8 cellular contexts compared by ENCODE assay signal in genomic region chr14:53216888-53217282, GRCh38.
DNase-seq lines count a peak whose midpoint lies in the region; ATAC-seq and TF ChIP-seq lines count a peak whose summit lies in the region.
"Not testable (repeated sequence)": the region's sequence is repeated elsewhere in the genome, so short reads cannot be mapped to it uniquely, and the experiment has no call there.

No MANE protein-coding gene starts in this region.

- not testable (repeated sequence) for TF ChIP-seq CTCF in HFFc6 (IDR thresholded peaks at IDR 0.05); brain (conservative IDR thresholded peaks at IDR 0.05); heart left ventricle (IDR thresholded peaks at IDR 0.05)

- H3K27me3 ChIP-seq in BLaER1 treated with 17β-estradiol and CSF1 and Interleukin-3, amounts not matched to agents 10 nM and 100 nM; SJCRH30; heart left ventricle: not testable (repeated sequence)

- 94 to 100% (median 96%) methylated on average over 4 of the region's 4 CpGs for WGBS in heart left ventricle, 4 donors

- not testable (repeated sequence) for H3K27ac ChIP-seq in BLaER1 treated with 17β-estradiol and CSF1 and Interleukin-3, amounts not matched to agents 10 nM and 100 nM; heart left ventricle
- H3K27ac ChIP-seq in SJCRH30: peak overlapping the region; percentile 69; the same call in 1 of the 2 replicates

- H3K27ac Mint-ChIP-seq in HFFc6; activated T-cell treated with anti-CD3 and anti-CD28 coated beads, Interleukin-2, amount 50 U/mL, for 24 hours; natural killer cell treated with Interleukin-12 subunit alpha and Interleukin-12 subunit beta and Interleukin-15 and Interleukin-18, amount 100 ng/mL, for 72 hours; stimulated activated naive B cell treated with anti-CD40 and anti-IgM and Interleukin-4, amounts not matched to agents 10 μg/mL and 1 μg/mL and 100 μg/mL, for 72 hours: not testable (repeated sequence)
- H3K27ac Mint-ChIP-seq in brain: peak overlapping the region in 1 of 5 experiments; percentile 69

- not testable (repeated sequence) for H3K36me3 Mint-ChIP-seq in HFFc6 (ENCODE audit: low read depth); activated T-cell treated with anti-CD3 and anti-CD28 coated beads, Interleukin-2, amount 50 U/mL, for 24 hours (ENCODE audit: low read depth); brain; natural killer cell treated with Interleukin-12 subunit alpha and Interleukin-12 subunit beta and Interleukin-15 and Interleukin-18, amount 100 ng/mL, for 72 hours; stimulated activated naive B cell treated with anti-CD40 and anti-IgM and Interleukin-4, amounts not matched to agents 10 μg/mL and 1 μg/mL and 100 μg/mL, for 72 hours

- peaks cover 6 to 18% (median 10%) of the 10 kb centered on the region in 10 experiments; a peak in 17 of 20 replicates for H3K4me1 ChIP-seq in BLaER1 treated with 17β-estradiol and CSF1 and Interleukin-3, amounts not matched to agents 10 nM and 100 nM
- H3K4me1 ChIP-seq in SJCRH30: not testable (repeated sequence)
- peaks cover 0 to 10% (median 4%) of the 10 kb centered on the region in 12 donors for H3K4me1 ChIP-seq in heart left ventricle

- H3K4me3 Mint-ChIP-seq in HFFc6 (peak overlapping the region; percentile 74), brain (peak overlapping the region; percentile 75 to 87 (median 85))
- H3K4me3 Mint-ChIP-seq in activated T-cell treated with anti-CD3 and anti-CD28 coated beads, Interleukin-2, amount 50 U/mL, for 24 hours: peak overlapping the region; percentile 78
- H3K4me3 Mint-ChIP-seq in natural killer cell treated with Interleukin-12 subunit alpha and Interleukin-12 subunit beta and Interleukin-15 and Interleukin-18, amount 100 ng/mL, for 72 hours: peak overlapping the region; percentile 39
- H3K4me3 Mint-ChIP-seq in stimulated activated naive B cell treated with anti-CD40 and anti-IgM and Interleukin-4, amounts not matched to agents 10 μg/mL and 1 μg/mL and 100 μg/mL, for 72 hours: peak overlapping the region; percentile 88 to 91

- intact Hi-C loops in heart left ventricle (cut with DNase I): loop anchor here in 1 of 10 donors (10.0 kb wide), 1 partner anchor 68 kb away; no protein-coding TSS in a partner anchor

- not testable (repeated sequence) for H4K20me1 ChIP-seq in BLaER1 treated with 17β-estradiol and CSF1 and Interleukin-3, amounts not matched to agents 10 nM and 100 nM

- DNase-seq in HFFc6; SJCRH30; activated T-cell treated with anti-CD3 and anti-CD28 coated beads, Interleukin-2, amount 50 U/mL, for 24 hours; heart left ventricle; natural killer cell treated with Interleukin-12 subunit alpha and Interleukin-12 subunit beta and Interleukin-15 and Interleukin-18, amount 100 ng/mL, for 72 hours (ENCODE audit: low spot score); stimulated activated naive B cell treated with anti-CD40 and anti-IgM and Interleukin-4, amounts not matched to agents 10 μg/mL and 1 μg/mL and 100 μg/mL, for 72 hours: not testable (repeated sequence)

- not testable (repeated sequence) for H3K4me1 Mint-ChIP-seq in HFFc6 (ENCODE audit: low read depth); natural killer cell treated with Interleukin-12 subunit alpha and Interleukin-12 subunit beta and Interleukin-15 and Interleukin-18, amount 100 ng/mL, for 72 hours (ENCODE audit: low read depth in 2 of 2)
- H3K4me1 Mint-ChIP-seq in activated T-cell treated with anti-CD3 and anti-CD28 coated beads, Interleukin-2, amount 50 U/mL, for 24 hours (ENCODE audit: low read depth): peaks cover 11% of the 10 kb centered on the region
- H3K4me1 Mint-ChIP-seq in brain: peaks cover 17% of the 10 kb centered on the region
- peaks cover 6 to 13% of the 10 kb centered on the region in 2 donors for H3K4me1 Mint-ChIP-seq in stimulated activated naive B cell treated with anti-CD40 and anti-IgM and Interleukin-4, amounts not matched to agents 10 μg/mL and 1 μg/mL and 100 μg/mL, for 72 hours

- TF ChIP-seq POLR2A in heart left ventricle (IDR thresholded peaks at IDR 0.05): not testable (repeated sequence)

- peak overlapping the region; percentile 63 to 74 (median 70); a peak in 16 of 20 replicates for H3K4me3 ChIP-seq in BLaER1 treated with 17β-estradiol and CSF1 and Interleukin-3, amounts not matched to agents 10 nM and 100 nM
- H3K4me3 ChIP-seq in SJCRH30: peak overlapping the region; percentile 67
- H3K4me3 ChIP-seq in heart left ventricle: peak overlapping the region in 7 of 12 donors; percentile 61 to 81 (median 69)

- H3K36me3 ChIP-seq in BLaER1 treated with 17β-estradiol and CSF1 and Interleukin-3, amounts not matched to agents 10 nM and 100 nM; SJCRH30; heart left ventricle: not testable (repeated sequence)

- peak overlapping the region in 2 of 11 experiments; percentile 80 to 82; a peak in 5 of 22 replicates for H3K9ac ChIP-seq in BLaER1 treated with 17β-estradiol and CSF1 and Interleukin-3, amounts not matched to agents 10 nM and 100 nM

- peaks cover 0 to 12% (median 9%) of the 10 kb centered on the region in 11 experiments; a peak in 7 of 22 replicates for H3K9me3 ChIP-seq in BLaER1 treated with 17β-estradiol and CSF1 and Interleukin-3, amounts not matched to agents 10 nM and 100 nM (replicated peaks in 1 of 11)
- H3K9me3 ChIP-seq in SJCRH30 (replicated peaks); heart left ventricle: not testable (repeated sequence)

- not testable (repeated sequence) for ATAC-seq in heart left ventricle; natural killer cell treated with Interleukin-12 subunit alpha and Interleukin-12 subunit beta and Interleukin-15 and Interleukin-18, amount 100 ng/mL, for 72 hours; stimulated activated naive B cell treated with anti-CD40 and anti-IgM and Interleukin-4, amounts not matched to agents 10 μg/mL and 1 μg/mL and 100 μg/mL, for 72 hours (replicated peaks)

- H3K27me3 Mint-ChIP-seq in HFFc6 (ENCODE audit: insufficient read depth): peaks cover 17% of the 10 kb centered on the region; the same call in 1 of the 2 replicates
- H3K27me3 Mint-ChIP-seq in activated T-cell treated with anti-CD3 and anti-CD28 coated beads, Interleukin-2, amount 50 U/mL, for 24 hours; brain; natural killer cell treated with Interleukin-12 subunit alpha and Interleukin-12 subunit beta and Interleukin-15 and Interleukin-18, amount 100 ng/mL, for 72 hours; stimulated activated naive B cell treated with anti-CD40 and anti-IgM and Interleukin-4, amounts not matched to agents 10 μg/mL and 1 μg/mL and 100 μg/mL, for 72 hours: not testable (repeated sequence)

- not testable (repeated sequence) for H3K9me3 Mint-ChIP-seq in HFFc6; activated T-cell treated with anti-CD3 and anti-CD28 coated beads, Interleukin-2, amount 50 U/mL, for 24 hours; brain; natural killer cell treated with Interleukin-12 subunit alpha and Interleukin-12 subunit beta and Interleukin-15 and Interleukin-18, amount 100 ng/mL, for 72 hours; stimulated activated naive B cell treated with anti-CD40 and anti-IgM and Interleukin-4, amounts not matched to agents 10 μg/mL and 1 μg/mL and 100 μg/mL, for 72 hours

- H3K4me2 ChIP-seq in BLaER1 treated with 17β-estradiol and CSF1 and Interleukin-3, amounts not matched to agents 10 nM and 100 nM: peak overlapping the region in 9 of 11 experiments; percentile 69 to 93 (median 82); a peak in 13 of 22 replicates

Comparison
In these comparisons a context has a peak if more than half of its experiments do, and no peak if none do; other contexts are left out.
1. H3K4me3 Mint-ChIP-seq: peak in every context shown above with its lines; median percentile 90 in stimulated activated naive B cell treated with anti-CD40 and anti-IgM and Interleukin-4, amounts not matched to agents 10 μg/mL and 1 μg/mL and 100 μg/mL, for 72 hours; 85 in brain; 78 in activated T-cell treated with anti-CD3 and anti-CD28 coated beads, Interleukin-2, amount 50 U/mL, for 24 hours; 74 in HFFc6; 39 in natural killer cell treated with Interleukin-12 subunit alpha and Interleukin-12 subunit beta and Interleukin-15 and Interleukin-18, amount 100 ng/mL, for 72 hours.